1 cellular context compared by ENCODE assay signal in the genomic region with DNA sequence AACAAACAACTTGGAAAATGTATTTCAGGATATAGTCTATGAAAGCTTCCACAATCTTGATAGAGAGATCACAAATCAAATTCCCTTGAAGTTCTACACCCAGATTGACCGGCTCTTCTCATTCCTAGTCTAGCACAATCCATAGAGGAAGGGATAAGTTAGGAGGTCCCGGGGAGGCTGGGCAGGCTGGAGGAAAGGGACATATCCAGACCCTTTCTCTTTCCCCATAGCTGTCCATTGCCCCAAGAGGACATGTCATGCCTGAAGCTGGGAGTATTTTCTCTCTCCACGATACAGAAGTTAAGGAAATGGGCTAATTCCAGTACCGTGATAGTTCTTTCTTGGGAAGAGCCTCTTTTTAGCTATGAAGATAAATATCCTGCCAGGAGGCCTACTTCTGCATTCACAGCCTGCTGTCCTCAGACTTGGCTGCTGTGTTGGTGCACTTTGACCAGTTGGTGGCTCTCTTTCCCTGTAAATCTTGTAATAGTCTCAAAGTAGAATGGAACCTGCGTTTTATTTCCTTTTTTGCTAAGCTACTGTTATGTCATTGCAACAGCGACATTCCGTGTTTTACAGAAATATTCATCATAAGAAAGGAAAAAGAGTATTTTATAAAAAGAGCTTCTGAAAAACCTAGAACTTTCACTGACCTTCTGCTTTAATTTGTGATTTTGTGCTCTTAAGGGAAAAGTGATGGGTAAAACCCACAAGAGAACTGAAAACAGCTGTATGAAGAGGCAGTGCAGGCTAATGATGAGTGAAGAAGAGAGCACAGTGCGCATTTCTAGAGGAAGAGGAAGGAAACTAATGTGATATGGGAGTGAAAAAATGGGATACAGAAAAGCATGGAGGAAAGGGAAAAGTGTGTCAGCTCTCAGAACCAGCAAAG.
A peak's percentile ranks its signal among the peaks of the same experiment; 100 is the strongest.
TF ChIP-seq lines count a peak whose summit lies in the region.

No MANE protein-coding gene starts in this region.

TF ChIP-seq in GM12878, 131 proteins besides CTCF, POLR2A, EP300 and RAD21:
- TF ChIP-seq YY1 (IDR thresholded peaks at IDR 0.05; ENCODE audit: low read depth, low read length), result 0 out of 2 replicates have a peak, but pooled peaks have one; percentile 23
- peak; percentile 48; the same call in 1 of the 2 replicates for TF ChIP-seq SMC3 (IDR thresholded peaks at IDR 0.05; ENCODE audit: borderline replicate concordance, low read length)
